Comparison of ENCODE assay signal across 8 cellular contexts in the genomic region with DNA sequence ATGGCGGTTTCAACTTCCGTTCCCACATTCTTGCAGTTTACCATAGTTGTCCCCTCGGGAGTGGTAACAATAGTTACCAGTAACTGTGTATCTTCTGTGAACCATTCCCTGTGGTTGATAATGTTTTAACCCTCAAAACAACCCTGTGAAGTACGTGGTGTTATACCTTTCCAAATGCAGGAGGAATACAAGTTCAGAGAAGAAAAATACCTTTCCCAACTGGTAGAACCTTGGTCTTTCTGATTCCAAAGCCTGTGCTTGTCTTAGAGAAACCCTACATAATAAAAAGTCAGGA. TPM values are rescaled to one million over a fixed set of nuclear protein-coding genes. Genes with fewer than 3 reads are reported as not detected.
DNase-seq lines count a peak whose midpoint lies in the region; ATAC-seq, FAIRE-seq and TF ChIP-seq lines count a peak whose summit lies in the region.

No MANE protein-coding gene starts in this region.

- peaks cover 5 to 37% (median 8%) of the 10 kb centered on the region in 3 donors for H3K36me3 Mint-ChIP-seq in naive thymus-derived CD8-positive, alpha-beta T cell

- ATAC-seq in GM19025 (IDR thresholded peaks at IDR 0.05; ENCODE audit: low read depth, unreplicated experiment) (peak; percentile 32), HG03558 (IDR thresholded peaks at IDR 0.05; ENCODE audit: extremely low read depth, unreplicated experiment) (peak; percentile 28), GM19395 (IDR thresholded peaks at IDR 0.05; ENCODE audit: unreplicated experiment) (no peak)
- ATAC-seq in naive thymus-derived CD8-positive, alpha-beta T cell: peak in 1 of 2 donors; percentile 3

- peaks cover 39 to 72% (median 68%) of the 10 kb centered on the region in 4 donors for H3K4me1 Mint-ChIP-seq in naive thymus-derived CD8-positive, alpha-beta T cell

- H3K27me3 Mint-ChIP-seq in naive thymus-derived CD8-positive, alpha-beta T cell: no peaks in the 10 kb centered on the region

- no peak for DNase-seq in bronchial epithelial cell (ENCODE audit: low read depth)
- peak in 1 of 10 donors; percentile 10 for DNase-seq in naive thymus-derived CD8-positive, alpha-beta T cell
- no peak for DNase-seq in RPMI8226
- DNase-seq in 8988T: no peak
- DNase-seq in AML-193 (lab: John Stamatoyannopoulos, UW): no peak

- FAIRE-seq in bronchial epithelial cell (lab: Jason Lieb, UNC): no peak

- H3K27ac Mint-ChIP-seq in naive thymus-derived CD8-positive, alpha-beta T cell: peak overlapping the region; percentile 92 to 98 (median 97)

- no peak for TF ChIP-seq CTCF in bronchial epithelial cell (IDR thresholded peaks at IDR 0.05; ENCODE audit: insufficient read depth, low read length, severe bottlenecking)

- POLR2A ChIA-PET in naive thymus-derived CD8-positive, alpha-beta T cell (lab: Charles Lee): interaction anchor here (1.0 to 5.1 kb wide), 2 partner anchors 25 to 309 kb away, joined by 8 to 55 read pairs; partner anchors contain the start of genes CC2D1B and KTI12

- no peaks in the 10 kb centered on the region for H3K27me3 ChIP-seq in bronchial epithelial cell (ENCODE audit: control insufficient read depth, insufficient read depth, low read length)

- H3K9me3 Mint-ChIP-seq in naive thymus-derived CD8-positive, alpha-beta T cell: no peaks in the 10 kb centered on the region

- peak overlapping the region; percentile 88 to 100 (median 99) for H3K4me3 Mint-ChIP-seq in naive thymus-derived CD8-positive, alpha-beta T cell

- peak overlapping the region; percentile 62 for H3K4me3 ChIP-seq in bronchial epithelial cell (ENCODE audit: low read depth, low read length)

- H3K36me3 ChIP-seq in bronchial epithelial cell (ENCODE audit: control insufficient read depth, insufficient read depth, low read length): peaks cover 17% of the 10 kb centered on the region

RNA-seq across cellular contexts. Expression of gene BTF3L4, which starts 0.8 kb away (rescaled TPM):
- total RNA-seq in bronchial epithelial cell: 51.9 and 58.5 TPM in 2 replicates
- 10 to 100 TPM; 33.1 to 38.2 TPM for total RNA-seq in naive thymus-derived CD8-positive, alpha-beta T cell
- 10 to 100 TPM; 61.9 to 71.0 (median 68.4) TPM for polyA plus RNA-seq in naive thymus-derived CD8-positive, alpha-beta T cell

RNA-seq across cellular contexts. Expression of gene TXNDC12, which starts 1.9 kb away (rescaled TPM):
- 35.5 and 54.8 TPM in 2 replicates for total RNA-seq in bronchial epithelial cell
- 10 to 100 TPM; 34.3 to 35.3 TPM for total RNA-seq in naive thymus-derived CD8-positive, alpha-beta T cell
- polyA plus RNA-seq in naive thymus-derived CD8-positive, alpha-beta T cell: 10 to 100 TPM; 77.9 to 95.3 (median 84.0) TPM

RNA-seq across cellular contexts. Expression of gene KTI12, which starts 23.3 kb away (rescaled TPM):
- total RNA-seq in bronchial epithelial cell: 5.6 and 10.0 TPM in 2 replicates
- 10 to 100 TPM; 16.9 to 19.5 TPM for total RNA-seq in naive thymus-derived CD8-positive, alpha-beta T cell
- 10 to 100 TPM; 42.2 to 47.5 (median 44.0) TPM for polyA plus RNA-seq in naive thymus-derived CD8-positive, alpha-beta T cell
